Comparison of ENCODE assay signal across 1 cellular context in the genomic region with DNA sequence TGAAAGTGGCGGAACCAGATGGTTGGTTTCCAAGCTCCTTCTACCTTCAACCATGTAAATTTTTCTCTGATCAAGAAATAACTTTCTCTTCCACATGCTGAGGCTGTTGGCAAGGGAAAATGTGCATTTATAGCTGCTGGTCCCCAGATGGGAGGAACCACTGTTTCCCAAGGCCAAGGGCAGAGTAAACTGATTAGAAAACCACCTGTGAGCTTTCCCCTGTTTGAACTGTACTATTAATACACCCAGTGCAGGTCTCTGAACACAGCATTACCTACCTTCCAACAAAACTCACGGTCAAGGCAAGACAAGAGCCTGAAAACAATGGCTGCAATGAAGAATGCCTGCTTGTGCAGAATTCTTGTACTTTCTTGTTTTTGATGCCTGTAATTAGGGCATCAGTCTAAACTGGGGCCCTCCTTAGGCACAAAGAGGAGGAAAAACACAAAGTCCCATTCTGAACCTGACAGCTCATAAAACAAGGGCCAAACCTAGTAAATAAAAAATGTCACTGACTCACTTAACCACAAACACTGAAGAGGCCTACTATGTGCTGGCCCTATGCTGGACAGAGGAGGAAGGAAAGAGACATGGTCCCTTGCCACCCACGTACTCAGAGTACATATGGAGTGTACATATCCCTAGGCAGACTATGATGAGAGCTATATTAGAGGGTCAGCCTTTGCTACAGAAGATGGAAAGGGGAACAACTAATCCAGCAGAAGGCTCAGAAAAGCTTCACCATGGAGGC.
TF ChIP-seq lines count a peak whose summit lies in the region.

No MANE protein-coding gene starts in this region.

TF ChIP-seq in endothelial cell of umbilical vein, 7 proteins besides CTCF, POLR2A, EP300 and RAD21:
- TF ChIP-seq, protein P1, sequence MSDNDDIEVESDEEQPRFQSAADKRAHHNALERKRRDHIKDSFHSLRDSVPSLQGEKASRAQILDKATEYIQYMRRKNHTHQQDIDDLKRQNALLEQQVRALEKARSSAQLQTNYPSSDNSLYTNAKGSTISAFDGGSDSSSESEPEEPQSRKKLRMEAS (IDR thresholded peaks at IDR 0.05; ENCODE audit: insufficient read depth, insufficient read length): no peak
- TF ChIP-seq GATA2 (IDR thresholded peaks at IDR 0.05; ENCODE audit: insufficient read depth, insufficient read length, low read depth, low read length): no peak
- no peak for TF ChIP-seq EZH2 (IDR thresholded peaks at IDR 0.05; ENCODE audit: borderline replicate concordance, low read depth, low read length, severe bottlenecking)
- TF ChIP-seq MYC (IDR thresholded peaks at IDR 0.05; ENCODE audit: low read depth, low read length): no peak
- TF ChIP-seq POLR2AphosphoS5 (IDR thresholded peaks at IDR 0.05; ENCODE audit: insufficient read depth, low read depth, low read length): no peak
- TF ChIP-seq FOS (IDR thresholded peaks at IDR 0.05; ENCODE audit: borderline replicate concordance, insufficient read depth, low read length): no peak
- TF ChIP-seq JUN (IDR thresholded peaks at IDR 0.05; ENCODE audit: borderline replicate concordance, insufficient read depth, insufficient read length, low read depth): no peak
TF ChIP-seq in endothelial cell of umbilical vein: peak in this region for 0.
